1 cellular context compared by ENCODE assay signal in the genomic region with DNA sequence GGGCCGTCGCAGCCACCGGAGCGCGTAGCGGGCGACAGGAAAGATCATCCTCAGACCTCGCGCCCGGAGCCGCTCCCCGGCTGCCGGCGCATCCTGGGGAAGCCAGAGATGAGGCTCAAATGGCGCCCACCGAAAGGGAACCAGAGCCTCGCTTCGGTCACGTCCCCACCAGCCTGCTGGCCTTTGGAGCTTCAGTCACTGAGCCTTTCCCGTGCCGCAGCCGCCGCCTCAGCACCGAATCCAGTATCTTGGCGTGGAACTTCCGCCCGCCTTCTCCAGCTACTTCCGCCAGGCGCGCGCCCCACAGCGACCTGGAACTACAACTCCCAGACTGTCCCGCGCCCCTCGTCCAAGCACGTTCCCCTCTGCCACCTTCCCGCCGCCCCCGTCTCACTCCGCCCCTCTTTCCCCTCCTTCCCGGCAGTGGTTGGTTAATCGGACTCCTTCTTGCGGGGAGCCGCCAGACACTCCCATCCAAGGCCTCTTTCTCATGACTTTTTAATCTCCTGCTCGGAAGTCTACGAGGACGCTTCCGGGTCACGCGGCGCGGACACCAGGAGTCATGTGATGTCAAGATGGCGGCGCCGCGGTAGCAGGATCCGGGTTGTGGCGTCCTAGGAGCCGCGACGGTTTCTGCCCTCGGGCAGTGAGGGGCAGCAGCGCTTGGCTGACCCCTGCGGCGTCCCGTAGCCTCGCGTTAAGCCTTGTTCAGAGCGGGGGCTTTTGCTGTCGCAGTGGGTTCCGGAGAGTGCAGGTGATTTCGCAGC.
A peak's percentile ranks its signal among the peaks of the same experiment; 100 is the strongest.
TF ChIP-seq lines count a peak whose summit lies in the region.

A gene with protein sequence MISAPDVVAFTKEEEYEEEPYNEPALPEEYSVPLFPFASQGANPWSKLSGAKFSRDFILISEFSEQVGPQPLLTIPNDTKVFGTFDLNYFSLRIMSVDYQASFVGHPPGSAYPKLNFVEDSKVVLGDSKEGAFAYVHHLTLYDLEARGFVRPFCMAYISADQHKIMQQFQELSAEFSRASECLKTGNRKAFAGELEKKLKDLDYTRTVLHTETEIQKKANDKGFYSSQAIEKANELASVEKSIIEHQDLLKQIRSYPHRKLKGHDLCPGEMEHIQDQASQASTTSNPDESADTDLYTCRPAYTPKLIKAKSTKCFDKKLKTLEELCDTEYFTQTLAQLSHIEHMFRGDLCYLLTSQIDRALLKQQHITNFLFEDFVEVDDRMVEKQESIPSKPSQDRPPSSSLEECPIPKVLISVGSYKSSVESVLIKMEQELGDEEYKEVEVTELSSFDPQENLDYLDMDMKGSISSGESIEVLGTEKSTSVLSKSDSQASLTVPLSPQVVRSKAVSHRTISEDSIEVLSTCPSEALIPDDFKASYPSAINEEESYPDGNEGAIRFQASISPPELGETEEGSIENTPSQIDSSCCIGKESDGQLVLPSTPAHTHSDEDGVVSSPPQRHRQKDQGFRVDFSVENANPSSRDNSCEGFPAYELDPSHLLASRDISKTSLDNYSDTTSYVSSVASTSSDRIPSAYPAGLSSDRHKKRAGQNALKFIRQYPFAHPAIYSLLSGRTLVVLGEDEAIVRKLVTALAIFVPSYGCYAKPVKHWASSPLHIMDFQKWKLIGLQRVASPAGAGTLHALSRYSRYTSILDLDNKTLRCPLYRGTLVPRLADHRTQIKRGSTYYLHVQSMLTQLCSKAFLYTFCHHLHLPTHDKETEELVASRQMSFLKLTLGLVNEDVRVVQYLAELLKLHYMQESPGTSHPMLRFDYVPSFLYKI (plus strand): TSS at position 563 of the 767 bp plus-strand sequence. CDS start 497 bp downstream, outside the sequence.
A gene with protein sequence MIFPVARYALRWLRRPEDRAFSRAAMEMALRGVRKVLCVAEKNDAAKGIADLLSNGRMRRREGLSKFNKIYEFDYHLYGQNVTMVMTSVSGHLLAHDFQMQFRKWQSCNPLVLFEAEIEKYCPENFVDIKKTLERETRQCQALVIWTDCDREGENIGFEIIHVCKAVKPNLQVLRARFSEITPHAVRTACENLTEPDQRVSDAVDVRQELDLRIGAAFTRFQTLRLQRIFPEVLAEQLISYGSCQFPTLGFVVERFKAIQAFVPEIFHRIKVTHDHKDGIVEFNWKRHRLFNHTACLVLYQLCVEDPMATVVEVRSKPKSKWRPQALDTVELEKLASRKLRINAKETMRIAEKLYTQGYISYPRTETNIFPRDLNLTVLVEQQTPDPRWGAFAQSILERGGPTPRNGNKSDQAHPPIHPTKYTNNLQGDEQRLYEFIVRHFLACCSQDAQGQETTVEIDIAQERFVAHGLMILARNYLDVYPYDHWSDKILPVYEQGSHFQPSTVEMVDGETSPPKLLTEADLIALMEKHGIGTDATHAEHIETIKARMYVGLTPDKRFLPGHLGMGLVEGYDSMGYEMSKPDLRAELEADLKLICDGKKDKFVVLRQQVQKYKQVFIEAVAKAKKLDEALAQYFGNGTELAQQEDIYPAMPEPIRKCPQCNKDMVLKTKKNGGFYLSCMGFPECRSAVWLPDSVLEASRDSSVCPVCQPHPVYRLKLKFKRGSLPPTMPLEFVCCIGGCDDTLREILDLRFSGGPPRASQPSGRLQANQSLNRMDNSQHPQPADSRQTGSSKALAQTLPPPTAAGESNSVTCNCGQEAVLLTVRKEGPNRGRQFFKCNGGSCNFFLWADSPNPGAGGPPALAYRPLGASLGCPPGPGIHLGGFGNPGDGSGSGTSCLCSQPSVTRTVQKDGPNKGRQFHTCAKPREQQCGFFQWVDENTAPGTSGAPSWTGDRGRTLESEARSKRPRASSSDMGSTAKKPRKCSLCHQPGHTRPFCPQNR (minus strand): TSS at position 264 of the 767 bp plus-strand sequence. CDS start 216 bp downstream, at position 48.

TF ChIP-seq in WTC11, 78 proteins besides CTCF, POLR2A, EP300 and RAD21 (continued from another document):
- peak; percentile 69 for TF ChIP-seq FOXP1 (CRISPR knock-in tag; IDR thresholded peaks at IDR 0.05; ENCODE audit: borderline replicate concordance)
- no peak for TF ChIP-seq NR3C1 (CRISPR knock-in tag; conservative IDR thresholded peaks at IDR 0.05; ENCODE audit: low read depth)
- TF ChIP-seq MYBL2 (CRISPR knock-in tag; IDR thresholded peaks at IDR 0.05): peak; percentile 23; the same call in 1 of the 2 replicates
- TF ChIP-seq, protein P1, sequence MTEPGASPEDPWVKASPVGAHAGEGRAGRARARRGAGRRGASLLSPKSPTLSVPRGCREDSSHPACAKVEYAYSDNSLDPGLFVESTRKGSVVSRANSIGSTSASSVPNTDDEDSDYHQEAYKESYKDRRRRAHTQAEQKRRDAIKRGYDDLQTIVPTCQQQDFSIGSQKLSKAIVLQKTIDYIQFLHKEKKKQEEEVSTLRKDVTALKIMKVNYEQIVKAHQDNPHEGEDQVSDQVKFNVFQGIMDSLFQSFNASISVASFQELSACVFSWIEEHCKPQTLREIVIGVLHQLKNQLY (CRISPR knock-in tag; IDR thresholded peaks at IDR 0.05): no peak
- TF ChIP-seq, protein P2, sequence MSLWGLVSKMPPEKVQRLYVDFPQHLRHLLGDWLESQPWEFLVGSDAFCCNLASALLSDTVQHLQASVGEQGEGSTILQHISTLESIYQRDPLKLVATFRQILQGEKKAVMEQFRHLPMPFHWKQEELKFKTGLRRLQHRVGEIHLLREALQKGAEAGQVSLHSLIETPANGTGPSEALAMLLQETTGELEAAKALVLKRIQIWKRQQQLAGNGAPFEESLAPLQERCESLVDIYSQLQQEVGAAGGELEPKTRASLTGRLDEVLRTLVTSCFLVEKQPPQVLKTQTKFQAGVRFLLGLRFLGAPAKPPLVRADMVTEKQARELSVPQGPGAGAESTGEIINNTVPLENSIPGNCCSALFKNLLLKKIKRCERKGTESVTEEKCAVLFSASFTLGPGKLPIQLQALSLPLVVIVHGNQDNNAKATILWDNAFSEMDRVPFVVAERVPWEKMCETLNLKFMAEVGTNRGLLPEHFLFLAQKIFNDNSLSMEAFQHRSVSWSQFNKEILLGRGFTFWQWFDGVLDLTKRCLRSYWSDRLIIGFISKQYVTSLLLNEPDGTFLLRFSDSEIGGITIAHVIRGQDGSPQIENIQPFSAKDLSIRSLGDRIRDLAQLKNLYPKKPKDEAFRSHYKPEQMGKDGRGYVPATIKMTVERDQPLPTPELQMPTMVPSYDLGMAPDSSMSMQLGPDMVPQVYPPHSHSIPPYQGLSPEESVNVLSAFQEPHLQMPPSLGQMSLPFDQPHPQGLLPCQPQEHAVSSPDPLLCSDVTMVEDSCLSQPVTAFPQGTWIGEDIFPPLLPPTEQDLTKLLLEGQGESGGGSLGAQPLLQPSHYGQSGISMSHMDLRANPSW (CRISPR knock-in tag; conservative IDR thresholded peaks at IDR 0.05; ENCODE audit: low read depth): no peak
- TF ChIP-seq KAT7 (CRISPR knock-in tag; IDR thresholded peaks at IDR 0.05; ENCODE audit: borderline replicate concordance): peak; percentile 53; the same call in 1 of the 2 replicates
- peak; percentile 81 for TF ChIP-seq NFE2L1 (CRISPR knock-in tag; IDR thresholded peaks at IDR 0.05)
- no peak for TF ChIP-seq IRF2 (CRISPR knock-in tag; IDR thresholded peaks at IDR 0.05; ENCODE audit: borderline replicate concordance, low read depth)
- TF ChIP-seq ETV6 (CRISPR knock-in tag; IDR thresholded peaks at IDR 0.05): peak; percentile 43; the same call in 1 of the 2 replicates
- TF ChIP-seq, protein P3, sequence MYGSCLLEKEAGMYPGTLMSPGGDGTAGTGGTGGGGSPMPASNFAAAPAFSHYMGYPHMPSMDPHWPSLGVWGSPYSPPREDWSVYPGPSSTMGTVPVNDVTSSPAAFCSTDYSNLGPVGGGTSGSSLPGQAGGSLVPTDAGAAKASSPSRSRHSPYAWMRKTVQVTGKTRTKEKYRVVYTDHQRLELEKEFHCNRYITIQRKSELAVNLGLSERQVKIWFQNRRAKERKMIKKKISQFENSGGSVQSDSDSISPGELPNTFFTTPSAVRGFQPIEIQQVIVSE (CRISPR knock-in tag; IDR thresholded peaks at IDR 0.05; ENCODE audit: borderline replicate concordance): no peak
- TF ChIP-seq, protein P4, sequence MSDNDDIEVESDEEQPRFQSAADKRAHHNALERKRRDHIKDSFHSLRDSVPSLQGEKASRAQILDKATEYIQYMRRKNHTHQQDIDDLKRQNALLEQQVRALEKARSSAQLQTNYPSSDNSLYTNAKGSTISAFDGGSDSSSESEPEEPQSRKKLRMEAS (CRISPR knock-in tag; IDR thresholded peaks at IDR 0.05): peak; percentile 84
- TF ChIP-seq, protein P5, sequence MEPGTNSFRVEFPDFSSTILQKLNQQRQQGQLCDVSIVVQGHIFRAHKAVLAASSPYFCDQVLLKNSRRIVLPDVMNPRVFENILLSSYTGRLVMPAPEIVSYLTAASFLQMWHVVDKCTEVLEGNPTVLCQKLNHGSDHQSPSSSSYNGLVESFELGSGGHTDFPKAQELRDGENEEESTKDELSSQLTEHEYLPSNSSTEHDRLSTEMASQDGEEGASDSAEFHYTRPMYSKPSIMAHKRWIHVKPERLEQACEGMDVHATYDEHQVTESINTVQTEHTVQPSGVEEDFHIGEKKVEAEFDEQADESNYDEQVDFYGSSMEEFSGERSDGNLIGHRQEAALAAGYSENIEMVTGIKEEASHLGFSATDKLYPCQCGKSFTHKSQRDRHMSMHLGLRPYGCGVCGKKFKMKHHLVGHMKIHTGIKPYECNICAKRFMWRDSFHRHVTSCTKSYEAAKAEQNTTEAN (CRISPR knock-in tag; IDR thresholded peaks at IDR 0.05): peak; percentile 50
- peak; percentile 85 for TF ChIP-seq JUN (CRISPR knock-in tag; IDR thresholded peaks at IDR 0.05)
- TF ChIP-seq ZNF232 (CRISPR knock-in tag; IDR thresholded peaks at IDR 0.05): peak; percentile 59; the same call in 1 of the 2 replicates
- TF ChIP-seq, protein P6, sequence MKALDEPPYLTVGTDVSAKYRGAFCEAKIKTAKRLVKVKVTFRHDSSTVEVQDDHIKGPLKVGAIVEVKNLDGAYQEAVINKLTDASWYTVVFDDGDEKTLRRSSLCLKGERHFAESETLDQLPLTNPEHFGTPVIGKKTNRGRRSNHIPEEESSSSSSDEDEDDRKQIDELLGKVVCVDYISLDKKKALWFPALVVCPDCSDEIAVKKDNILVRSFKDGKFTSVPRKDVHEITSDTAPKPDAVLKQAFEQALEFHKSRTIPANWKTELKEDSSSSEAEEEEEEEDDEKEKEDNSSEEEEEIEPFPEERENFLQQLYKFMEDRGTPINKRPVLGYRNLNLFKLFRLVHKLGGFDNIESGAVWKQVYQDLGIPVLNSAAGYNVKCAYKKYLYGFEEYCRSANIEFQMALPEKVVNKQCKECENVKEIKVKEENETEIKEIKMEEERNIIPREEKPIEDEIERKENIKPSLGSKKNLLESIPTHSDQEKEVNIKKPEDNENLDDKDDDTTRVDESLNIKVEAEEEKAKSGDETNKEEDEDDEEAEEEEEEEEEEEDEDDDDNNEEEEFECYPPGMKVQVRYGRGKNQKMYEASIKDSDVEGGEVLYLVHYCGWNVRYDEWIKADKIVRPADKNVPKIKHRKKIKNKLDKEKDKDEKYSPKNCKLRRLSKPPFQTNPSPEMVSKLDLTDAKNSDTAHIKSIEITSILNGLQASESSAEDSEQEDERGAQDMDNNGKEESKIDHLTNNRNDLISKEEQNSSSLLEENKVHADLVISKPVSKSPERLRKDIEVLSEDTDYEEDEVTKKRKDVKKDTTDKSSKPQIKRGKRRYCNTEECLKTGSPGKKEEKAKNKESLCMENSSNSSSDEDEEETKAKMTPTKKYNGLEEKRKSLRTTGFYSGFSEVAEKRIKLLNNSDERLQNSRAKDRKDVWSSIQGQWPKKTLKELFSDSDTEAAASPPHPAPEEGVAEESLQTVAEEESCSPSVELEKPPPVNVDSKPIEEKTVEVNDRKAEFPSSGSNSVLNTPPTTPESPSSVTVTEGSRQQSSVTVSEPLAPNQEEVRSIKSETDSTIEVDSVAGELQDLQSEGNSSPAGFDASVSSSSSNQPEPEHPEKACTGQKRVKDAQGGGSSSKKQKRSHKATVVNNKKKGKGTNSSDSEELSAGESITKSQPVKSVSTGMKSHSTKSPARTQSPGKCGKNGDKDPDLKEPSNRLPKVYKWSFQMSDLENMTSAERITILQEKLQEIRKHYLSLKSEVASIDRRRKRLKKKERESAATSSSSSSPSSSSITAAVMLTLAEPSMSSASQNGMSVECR (CRISPR knock-in tag; IDR thresholded peaks at IDR 0.05; ENCODE audit: borderline replicate concordance): no peak; the same call in 1 of the 2 replicates
- TF ChIP-seq, protein P7, sequence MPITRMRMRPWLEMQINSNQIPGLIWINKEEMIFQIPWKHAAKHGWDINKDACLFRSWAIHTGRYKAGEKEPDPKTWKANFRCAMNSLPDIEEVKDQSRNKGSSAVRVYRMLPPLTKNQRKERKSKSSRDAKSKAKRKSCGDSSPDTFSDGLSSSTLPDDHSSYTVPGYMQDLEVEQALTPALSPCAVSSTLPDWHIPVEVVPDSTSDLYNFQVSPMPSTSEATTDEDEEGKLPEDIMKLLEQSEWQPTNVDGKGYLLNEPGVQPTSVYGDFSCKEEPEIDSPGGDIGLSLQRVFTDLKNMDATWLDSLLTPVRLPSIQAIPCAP (CRISPR knock-in tag; IDR thresholded peaks at IDR 0.05): peak; percentile 66; the same call in 1 of the 2 replicates
- 0 out of 2 replicates have a peak, but pooled peaks have one; percentile 17 for TF ChIP-seq RELA (CRISPR knock-in tag; IDR thresholded peaks at IDR 0.05; ENCODE audit: borderline replicate concordance)
- no peak for TF ChIP-seq TEAD4 (CRISPR knock-in tag; IDR thresholded peaks at IDR 0.05)
- TF ChIP-seq GABPB1 (CRISPR knock-in tag; IDR thresholded peaks at IDR 0.05): no peak
- TF ChIP-seq NFYB (CRISPR knock-in tag; conservative IDR thresholded peaks at IDR 0.05; ENCODE audit: low read depth): no peak
- TF ChIP-seq, protein P8, sequence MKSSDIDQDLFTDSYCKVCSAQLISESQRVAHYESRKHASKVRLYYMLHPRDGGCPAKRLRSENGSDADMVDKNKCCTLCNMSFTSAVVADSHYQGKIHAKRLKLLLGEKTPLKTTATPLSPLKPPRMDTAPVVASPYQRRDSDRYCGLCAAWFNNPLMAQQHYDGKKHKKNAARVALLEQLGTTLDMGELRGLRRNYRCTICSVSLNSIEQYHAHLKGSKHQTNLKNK (CRISPR knock-in tag; IDR thresholded peaks at IDR 0.05): no peak
- no peak for TF ChIP-seq TP53 (CRISPR knock-in tag; IDR thresholded peaks at IDR 0.05)
- TF ChIP-seq, protein P9, sequence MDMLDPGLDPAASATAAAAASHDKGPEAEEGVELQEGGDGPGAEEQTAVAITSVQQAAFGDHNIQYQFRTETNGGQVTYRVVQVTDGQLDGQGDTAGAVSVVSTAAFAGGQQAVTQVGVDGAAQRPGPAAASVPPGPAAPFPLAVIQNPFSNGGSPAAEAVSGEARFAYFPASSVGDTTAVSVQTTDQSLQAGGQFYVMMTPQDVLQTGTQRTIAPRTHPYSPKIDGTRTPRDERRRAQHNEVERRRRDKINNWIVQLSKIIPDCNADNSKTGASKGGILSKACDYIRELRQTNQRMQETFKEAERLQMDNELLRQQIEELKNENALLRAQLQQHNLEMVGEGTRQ (CRISPR knock-in tag; IDR thresholded peaks at IDR 0.05): peak; percentile 99
